Comparison of ENCODE assay signal across 2 cellular contexts in the genomic region with DNA sequence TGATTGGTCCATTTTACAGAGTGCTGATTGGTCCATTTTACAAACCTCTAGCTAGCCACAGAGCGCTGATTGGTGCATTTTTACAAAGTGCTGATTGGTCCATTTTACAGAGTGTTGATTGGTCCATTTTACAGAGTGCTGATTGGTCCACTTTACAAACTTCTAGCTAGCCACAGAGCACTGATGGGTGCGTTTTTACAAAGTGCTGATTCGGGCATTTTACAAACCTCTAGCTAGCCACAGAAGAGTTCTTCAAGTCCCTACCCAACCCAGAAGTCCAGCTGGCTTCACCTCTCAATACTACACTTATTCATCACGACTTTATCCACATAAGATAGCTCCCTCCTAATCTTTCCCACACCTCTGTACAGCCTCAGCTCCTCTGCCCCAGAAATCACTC.
TF ChIP-seq lines count a peak whose summit lies in the region.

No MANE protein-coding gene starts in this region.

TF ChIP-seq in HepG2, 621 proteins besides CTCF, POLR2A, EP300 and RAD21:
- TF ChIP-seq MAFK (conservative IDR thresholded peaks at IDR 0.05 in 1 of 2, IDR thresholded peaks at IDR 0.05 in 1 of 2; ENCODE audit: low read length in 2 of 2): peak; percentile 57 to 74
- TF ChIP-seq MAFF (IDR thresholded peaks at IDR 0.05; ENCODE audit: low read depth, low read length): peak; percentile 57
- TF ChIP-seq, protein P1, sequence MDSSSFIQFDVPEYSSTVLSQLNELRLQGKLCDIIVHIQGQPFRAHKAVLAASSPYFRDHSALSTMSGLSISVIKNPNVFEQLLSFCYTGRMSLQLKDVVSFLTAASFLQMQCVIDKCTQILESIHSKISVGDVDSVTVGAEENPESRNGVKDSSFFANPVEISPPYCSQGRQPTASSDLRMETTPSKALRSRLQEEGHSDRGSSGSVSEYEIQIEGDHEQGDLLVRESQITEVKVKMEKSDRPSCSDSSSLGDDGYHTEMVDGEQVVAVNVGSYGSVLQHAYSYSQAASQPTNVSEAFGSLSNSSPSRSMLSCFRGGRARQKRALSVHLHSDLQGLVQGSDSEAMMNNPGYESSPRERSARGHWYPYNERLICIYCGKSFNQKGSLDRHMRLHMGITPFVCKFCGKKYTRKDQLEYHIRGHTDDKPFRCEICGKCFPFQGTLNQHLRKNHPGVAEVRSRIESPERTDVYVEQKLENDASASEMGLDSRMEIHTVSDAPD (CRISPR knock-in tag; IDR thresholded peaks at IDR 0.05): no peak

TF ChIP-seq in H1, 55 proteins besides CTCF, POLR2A, EP300 and RAD21:
- TF ChIP-seq MAFK (IDR thresholded peaks at IDR 0.05; ENCODE audit: low read depth, low read length) (peak; percentile 64), PHF8 (conservative IDR thresholded peaks at IDR 0.05; ENCODE audit: low read depth, low read length) (no peak)
